In genomic region chr3:64554086-64554920, GRCh38 we compare ENCODE assay signal across 25 cellular contexts.
"Had no signal": no experiment of that assay in that cellular context is flagged by ENCODE, and none has a peak within 500 bp of the region (broad histone marks: within the 10 kb centered on the region; RNA-seq: fewer than 3 reads in every experiment).

No MANE protein-coding gene starts in this region.

- DNase-seq: activated CD4-positive, alpha-beta T cell treated with anti-CD3 and anti-CD28 coated beads for 4 hours; activated CD4-positive, alpha-beta T cell treated with anti-CD3 and anti-CD28 coated beads, Interleukin-2, amount 50 U/mL, for 48 hours; activated CD4-positive, CD25-positive, alpha-beta regulatory T cell; activated CD8-positive, alpha-beta memory T cell treated with anti-CD3 and anti-CD28 coated beads, Interleukin-2, amount 50 U/mL, for 48 hours; activated naive CD4-positive, alpha-beta T cell treated with Interleukin-2 at 50 U/mL for 16 hours; activated naive CD8-positive, alpha-beta T cell treated with anti-CD3 and anti-CD28 coated beads for 36 hours; activated T-cell treated with anti-CD3 and anti-CD28 coated beads, Interleukin-2, amount 50 U/mL, for 4 hours; amniotic stem cell; head of caudate nucleus; hypothalamus; left cardiac atrium; pancreas; psoas muscle; right cardiac atrium; stimulated activated CD4-positive, alpha-beta T cell treated with anti-CD3 and anti-CD28 coated beads, Interleukin-12 subunit alpha, Interleukin-12 subunit beta, amount 100 ng/mL, for 4 hours; stomach; T-helper 17 cell; transverse colon had no signal

- H3K27me3 ChIP-seq: cardiac muscle cell, pancreas, stomach, transverse colon, vagina had no signal

- ATAC-seq: activated T-cell treated with anti-CD3 and anti-CD28 coated beads, Interleukin-2, amount 50 U/mL, for 4 hours; left cardiac atrium; natural killer cell treated with Interleukin-12 subunit alpha and Interleukin-12 subunit beta and Interleukin-15 and Interleukin-18, amount 100 ng/mL, for 72 hours; psoas muscle; right cardiac atrium; stimulated activated memory B cell treated with anti-CD40 and anti-IgM and Interleukin-4, amounts not matched to agents 10 μg/mL and 1 μg/mL and 100 μg/mL, for 72 hours; T-helper 17 cell had no signal

- H3K36me3 ChIP-seq: pancreas, transverse colon, vagina had no signal

- H3K27ac ChIP-seq: cardiac muscle cell, epithelial cell of prostate, psoas muscle, stomach, transverse colon, vagina had no signal

- FAIRE-seq: frontal cortex, pancreas had no signal

- H3K9me3 ChIP-seq: pancreas, psoas muscle, stomach, transverse colon, vagina had no signal

- H3K4me3 ChIP-seq: cardiac muscle cell, lung, pancreas, psoas muscle, stomach, transverse colon, vagina had no signal

- H3K4me1 ChIP-seq: psoas muscle had no signal
